1 cellular context compared by ENCODE assay signal in genomic region chr20:10031451-10032215, GRCh38. TPM values are rescaled to one million over a fixed set of nuclear protein-coding genes. Genes with fewer than 3 reads are reported as not detected.
"Had no signal": no experiment of that assay in that cellular context is flagged by ENCODE, and none has a peak within 500 bp of the region (broad histone marks: within the 10 kb centered on the region; RNA-seq: fewer than 3 reads in every experiment).

No MANE protein-coding gene starts in this region.

RNA-seq across cellular contexts. Expression of gene ANKEF1, which starts 3.2 kb away (rescaled TPM):
- total RNA-seq: myocyte had no signal
